In genomic region chr7:148622887-148623585, GRCh38 we compare ENCODE assay signal across 15 cellular contexts. TPM values are rescaled to one million over a fixed set of nuclear protein-coding genes. Genes with fewer than 3 reads are reported as not detected.
DNase-seq lines count a peak whose midpoint lies in the region; ATAC-seq, FAIRE-seq and TF ChIP-seq lines count a peak whose summit lies in the region.
"Had no signal": no experiment of that assay in that cellular context is flagged by ENCODE, and none has a peak within 500 bp of the region (broad histone marks: within the 10 kb centered on the region; RNA-seq: fewer than 3 reads in every experiment).

No MANE protein-coding gene starts in this region.

- ATAC-seq in activated CD8-positive, alpha-beta memory T cell treated with anti-CD3 and anti-CD28 coated beads, Interleukin-2, amount 10 ng/mL, durations not matched to agents 7 days and 5 days, result no peak
- ATAC-seq in stimulated activated memory B cell treated with anti-CD40 and anti-IgM and Interleukin-4, amounts not matched to agents 10 μg/mL and 1 μg/mL and 100 μg/mL, for 72 hours, result no peak

- TF ChIP-seq CTCF in astrocyte (IDR thresholded peaks at IDR 0.05; ENCODE audit: insufficient read depth, low read depth, low read length) (no peak), type B pancreatic cell (conservative IDR thresholded peaks at IDR 0.05) (no peak), colonic mucosa (IDR thresholded peaks at IDR 0.05) (no peak)

- FAIRE-seq in astrocyte (lab: Jason Lieb, UNC), result no peak
- FAIRE-seq: endothelial cell of umbilical vein, GM19239 had no signal

- intact Hi-C loops in colonic mucosa (cut with DNase I), result no loop called here

- H3K27ac Mint-ChIP-seq in astrocyte (ENCODE audit: unreplicated experiment), result no peak overlapping the region
- H3K27ac Mint-ChIP-seq in type B pancreatic cell, result peak overlapping the region; percentile 15
- no peak overlapping the region for H3K27ac Mint-ChIP-seq in activated CD8-positive, alpha-beta memory T cell treated with anti-CD3 and anti-CD28 coated beads, Interleukin-2, amount 10 ng/mL, durations not matched to agents 7 days and 5 days
- no peak overlapping the region for H3K27ac Mint-ChIP-seq in stimulated activated memory B cell treated with anti-CD40 and anti-IgM and Interleukin-4, amounts not matched to agents 10 μg/mL and 1 μg/mL and 100 μg/mL, for 72 hours
- H3K27ac Mint-ChIP-seq: activated CD4-positive, alpha-beta T cell treated with anti-CD3 and anti-CD28 coated beads, Interleukin-2, amount 10 ng/mL, durations not matched to agents 24 days and 14 days had no signal

- H3K9me3 ChIP-seq in astrocyte (ENCODE audit: insufficient read depth, low read depth, low read length), result no peaks in the 10 kb centered on the region
- no peaks in the 10 kb centered on the region for H3K9me3 ChIP-seq in colonic mucosa
- H3K9me3 ChIP-seq: breast epithelium, HAP-1 had no signal

- H3K27ac ChIP-seq in astrocyte (ENCODE audit: low read depth, low read length), result no peak overlapping the region
- H3K27ac ChIP-seq in colonic mucosa, result no peak overlapping the region
- H3K27ac ChIP-seq: breast epithelium had no signal

- H3K9me3 Mint-ChIP-seq in astrocyte (ENCODE audit: unreplicated experiment) (no peaks in the 10 kb centered on the region), type B pancreatic cell (peaks cover 6% of the 10 kb centered on the region)
- peaks cover 13% of the 10 kb centered on the region for H3K9me3 Mint-ChIP-seq in activated CD8-positive, alpha-beta memory T cell treated with anti-CD3 and anti-CD28 coated beads, Interleukin-2, amount 10 ng/mL, durations not matched to agents 7 days and 5 days (ENCODE audit: low read depth)
- peaks cover 5% of the 10 kb centered on the region for H3K9me3 Mint-ChIP-seq in stimulated activated memory B cell treated with anti-CD40 and anti-IgM and Interleukin-4, amounts not matched to agents 10 μg/mL and 1 μg/mL and 100 μg/mL, for 72 hours

- H2AFZ ChIP-seq in astrocyte (ENCODE audit: low read depth, low read length), result no peak overlapping the region

- H3K4me3 Mint-ChIP-seq in astrocyte (ENCODE audit: unreplicated experiment) (no peak overlapping the region), type B pancreatic cell (peak overlapping the region; percentile 16)
- no peak overlapping the region for H3K4me3 Mint-ChIP-seq in activated CD8-positive, alpha-beta memory T cell treated with anti-CD3 and anti-CD28 coated beads, Interleukin-2, amount 10 ng/mL, durations not matched to agents 7 days and 5 days
- H3K4me3 Mint-ChIP-seq in stimulated activated memory B cell treated with anti-CD40 and anti-IgM and Interleukin-4, amounts not matched to agents 10 μg/mL and 1 μg/mL and 100 μg/mL, for 72 hours, result no peak overlapping the region
- H3K4me3 Mint-ChIP-seq: activated CD4-positive, alpha-beta T cell treated with anti-CD3 and anti-CD28 coated beads, Interleukin-2, amount 10 ng/mL, durations not matched to agents 24 days and 14 days had no signal

- H3K4me1 ChIP-seq in astrocyte (ENCODE audit: insufficient read depth, low read length) (peaks cover 5% of the 10 kb centered on the region), colonic mucosa (no peaks in the 10 kb centered on the region)
- H3K4me1 ChIP-seq: breast epithelium, HAP-1 had no signal

- CTCF ChIA-PET in activated CD8-positive, alpha-beta memory T cell treated with anti-CD3 and anti-CD28 coated beads, Interleukin-2, amount 10 ng/mL, durations not matched to agents 7 days and 5 days (lab: Charles Lee), result interaction anchor here (0.7 to 1.3 kb wide), 3 partner anchors 47 to 98 kb away, joined by 3 to 4 read pairs (median 4); no protein-coding TSS in a partner anchor

- H3K4me3 ChIP-seq in astrocyte (ENCODE audit: insufficient read depth, low read depth, low read length) (no peak overlapping the region), colonic mucosa (no peak overlapping the region)
- H3K4me3 ChIP-seq: breast epithelium, HAP-1 had no signal

- H3K27me3 Mint-ChIP-seq in astrocyte (ENCODE audit: low read depth, unreplicated experiment) (no peaks in the 10 kb centered on the region), type B pancreatic cell (peaks cover 3% of the 10 kb centered on the region)
- H3K27me3 Mint-ChIP-seq in activated CD8-positive, alpha-beta memory T cell treated with anti-CD3 and anti-CD28 coated beads, Interleukin-2, amount 10 ng/mL, durations not matched to agents 7 days and 5 days, result peaks cover 66% of the 10 kb centered on the region
- H3K27me3 Mint-ChIP-seq in stimulated activated memory B cell treated with anti-CD40 and anti-IgM and Interleukin-4, amounts not matched to agents 10 μg/mL and 1 μg/mL and 100 μg/mL, for 72 hours, result peaks cover 33% of the 10 kb centered on the region

- no peaks in the 10 kb centered on the region for H3K36me3 Mint-ChIP-seq in astrocyte (ENCODE audit: low read depth, unreplicated experiment)
- no peaks in the 10 kb centered on the region for H3K36me3 Mint-ChIP-seq in type B pancreatic cell
- H3K36me3 Mint-ChIP-seq in activated CD8-positive, alpha-beta memory T cell treated with anti-CD3 and anti-CD28 coated beads, Interleukin-2, amount 10 ng/mL, durations not matched to agents 7 days and 5 days, result peaks cover 13% of the 10 kb centered on the region
- H3K36me3 Mint-ChIP-seq in stimulated activated memory B cell treated with anti-CD40 and anti-IgM and Interleukin-4, amounts not matched to agents 10 μg/mL and 1 μg/mL and 100 μg/mL, for 72 hours, result peaks cover 7% of the 10 kb centered on the region

- H3K9ac ChIP-seq in astrocyte (ENCODE audit: low read length) (no peak overlapping the region), colonic mucosa (ENCODE audit: low read depth in 2 of 2, low read length in 2 of 2) (no peak overlapping the region)

- H3K36me3 ChIP-seq in astrocyte (ENCODE audit: insufficient read depth, low read length) (no peaks in the 10 kb centered on the region), colonic mucosa (no peaks in the 10 kb centered on the region)
- H3K36me3 ChIP-seq: breast epithelium, HAP-1 had no signal

- DNase-seq in NOMO-1 (lab: John Stamatoyannopoulos, UW; ENCODE audit: unreplicated experiment in 2 of 2), result peak; percentile 16 to 65
- DNase-seq in NOMO-1 treated with dmso at 0.1 percent for 144 hours (lab: John Stamatoyannopoulos, UW; ENCODE audit: unreplicated experiment), result no peak
- DNase-seq in NCI-H524 (lab: John Stamatoyannopoulos, UW), result peak; percentile 84 to 92
- no peak for DNase-seq in astrocyte (ENCODE audit: low read depth)
- no peak for DNase-seq in type B pancreatic cell (ENCODE audit: extremely low spot score, unreplicated experiment)
- no peak for DNase-seq in colonic mucosa
- no peak for DNase-seq in activated CD8-positive, alpha-beta memory T cell treated with anti-CD3 and anti-CD28 coated beads, Interleukin-2, amount 10 ng/mL, durations not matched to agents 7 days and 5 days
- DNase-seq: activated CD4-positive, alpha-beta T cell treated with anti-CD3 and anti-CD28 coated beads, Interleukin-2, amount 10 ng/mL, durations not matched to agents 24 days and 14 days had no signal

- H3K4me1 Mint-ChIP-seq in astrocyte (ENCODE audit: low read depth, unreplicated experiment) (peaks cover 24% of the 10 kb centered on the region), type B pancreatic cell (ENCODE audit: unreplicated experiment) (peaks cover 27% of the 10 kb centered on the region)
- peaks cover 26% of the 10 kb centered on the region for H3K4me1 Mint-ChIP-seq in activated CD8-positive, alpha-beta memory T cell treated with anti-CD3 and anti-CD28 coated beads, Interleukin-2, amount 10 ng/mL, durations not matched to agents 7 days and 5 days
- H3K4me1 Mint-ChIP-seq in stimulated activated memory B cell treated with anti-CD40 and anti-IgM and Interleukin-4, amounts not matched to agents 10 μg/mL and 1 μg/mL and 100 μg/mL, for 72 hours, result peaks cover 13% of the 10 kb centered on the region

- H4K20me1 ChIP-seq in astrocyte (ENCODE audit: insufficient read depth, low read length), result no peaks in the 10 kb centered on the region

- peak overlapping the region; percentile 17 for H3K4me2 ChIP-seq in astrocyte (ENCODE audit: low read length)

- peaks cover 2% of the 10 kb centered on the region for H3K27me3 ChIP-seq in astrocyte (ENCODE audit: insufficient read depth, low read length)
- H3K27me3 ChIP-seq in colonic mucosa, result no peaks in the 10 kb centered on the region

- H3K79me2 ChIP-seq in astrocyte (ENCODE audit: insufficient read depth, low read length), result no peaks in the 10 kb centered on the region

RNA-seq across cellular contexts. Expression of gene C7orf33, which starts 32.5 kb away (rescaled TPM):
- not detected in 2 replicates for total RNA-seq in astrocyte
- not detected in 2 replicates for total RNA-seq in type B pancreatic cell (ENCODE audit: low replicate concordance)
- total RNA-seq in colonic mucosa, result not detected
- not detected for total RNA-seq in activated CD8-positive, alpha-beta memory T cell treated with anti-CD3 and anti-CD28 coated beads, Interleukin-2, amount 10 ng/mL, durations not matched to agents 7 days and 5 days
- total RNA-seq: activated CD4-positive, alpha-beta T cell treated with anti-CD3 and anti-CD28 coated beads, Interleukin-2, amount 10 ng/mL, durations not matched to agents 24 days and 14 days; breast epithelium; endothelial cell of umbilical vein; lower leg skin; osteocyte had no signal

Comparison
In these comparisons a context has a peak if more than half of its experiments do, and no peak if none do; other contexts are left out.
1. DNase-seq: peak in NOMO-1 (2 of 2) and NCI-H524 (2 of 2); none in NOMO-1 treated with dmso at 0.1 percent for 144 hours (single experiment), astrocyte (single experiment), type B pancreatic cell (single experiment), colonic mucosa (single experiment) and activated CD8-positive, alpha-beta memory T cell treated with anti-CD3 and anti-CD28 coated beads, Interleukin-2, amount 10 ng/mL, durations not matched to agents 7 days and 5 days (single experiment).